Comparison of ENCODE assay signal across 1 cellular context in the genomic region with DNA sequence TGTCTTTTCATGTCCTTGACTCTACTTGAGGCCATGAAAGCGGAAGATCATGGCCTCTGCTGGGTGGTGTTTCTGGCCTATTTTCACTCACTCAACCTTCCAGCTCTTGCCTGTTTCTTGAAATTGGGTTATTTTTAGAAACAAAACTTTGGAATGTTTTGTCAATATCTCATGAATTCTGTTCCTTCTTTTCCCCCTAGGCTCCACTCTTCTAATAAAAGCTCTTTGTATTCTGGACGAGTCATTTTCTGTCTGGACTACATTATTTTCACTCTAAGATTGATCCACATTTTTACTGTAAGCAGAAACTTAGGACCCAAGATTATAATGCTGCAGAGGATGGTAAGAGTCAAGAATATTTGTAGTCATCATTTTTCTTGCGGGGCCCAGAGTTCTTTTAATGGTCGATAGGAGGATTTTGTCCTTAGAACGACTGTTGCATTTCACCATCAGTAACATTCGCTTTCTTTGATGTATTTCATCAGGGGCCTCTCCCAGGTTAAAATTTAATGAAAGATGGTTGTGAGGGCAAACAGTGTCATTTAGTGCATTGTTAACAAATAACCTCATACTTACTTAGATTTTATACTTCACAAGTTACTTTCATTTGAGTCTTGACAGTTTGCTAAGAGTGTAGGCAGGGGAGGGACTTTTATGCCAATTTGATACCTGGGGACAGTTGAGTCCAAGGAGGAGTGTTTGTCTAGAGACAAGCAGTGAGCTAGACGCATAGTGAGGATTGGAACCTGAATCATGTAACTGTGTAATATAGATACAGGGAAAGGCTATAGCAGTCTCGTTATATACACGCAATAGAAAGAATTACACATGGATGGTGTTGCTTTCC.
TF ChIP-seq lines count a peak whose summit lies in the region.

No MANE protein-coding gene starts in this region.

TF ChIP-seq in HepG2, 621 proteins besides CTCF, POLR2A, EP300 and RAD21 (continues in another document):
- TF ChIP-seq HNF1A (IDR thresholded peaks at IDR 0.05; ENCODE audit: low read depth): peak; percentile 96
- peak; percentile 93; the same call in 1 of the 2 replicates for TF ChIP-seq HNF1A (CRISPR knock-in tag; IDR thresholded peaks at IDR 0.05; ENCODE audit: borderline replicate concordance)
- TF ChIP-seq GATAD2A (CRISPR knock-in tag; IDR thresholded peaks at IDR 0.05): peak; percentile 85
- TF ChIP-seq SYNCRIP (IDR thresholded peaks at IDR 0.05; ENCODE audit: insufficient read depth, low read depth, low read length): no peak
- no peak for TF ChIP-seq RBFOX2 (IDR thresholded peaks at IDR 0.05; ENCODE audit: low read depth, low read length)
- peak; percentile 76 for TF ChIP-seq NFIC (IDR thresholded peaks at IDR 0.05; ENCODE audit: low read length)
- peak; percentile 20; the same call in 1 of the 2 replicates for TF ChIP-seq SOX13 (IDR thresholded peaks at IDR 0.05)
- peak in 1 of 2 experiments; percentile 79; a peak in 2 of 4 replicates for TF ChIP-seq SOX13 (CRISPR knock-in tag; conservative IDR thresholded peaks at IDR 0.05 in 1 of 2, IDR thresholded peaks at IDR 0.05 in 1 of 2)
- 0 out of 2 replicates have a peak, but pooled peaks have one; percentile 46 for TF ChIP-seq ZNF503 (CRISPR knock-in tag; IDR thresholded peaks at IDR 0.05)
- TF ChIP-seq ZMYM3 (CRISPR knock-in tag; IDR thresholded peaks at IDR 0.05): no peak
- TF ChIP-seq HNRNPUL1 (IDR thresholded peaks at IDR 0.05; ENCODE audit: low read depth, low read length): 0 out of 2 replicates have a peak, but pooled peaks have one; percentile 56
- peak; percentile 92 for TF ChIP-seq TCF7 (IDR thresholded peaks at IDR 0.05; ENCODE audit: low read depth)
- no peak for TF ChIP-seq TAF1 (CRISPR knock-in tag; IDR thresholded peaks at IDR 0.05)
- peak; percentile 81 for TF ChIP-seq ISL2 (CRISPR knock-in tag; IDR thresholded peaks at IDR 0.05)
- TF ChIP-seq MAFK (conservative IDR thresholded peaks at IDR 0.05 in 1 of 2, IDR thresholded peaks at IDR 0.05 in 1 of 2; ENCODE audit: low read length in 2 of 2): peak; percentile 83 to 94
- TF ChIP-seq ATF1 (CRISPR knock-in tag; IDR thresholded peaks at IDR 0.05): peak; percentile 77
- no peak for TF ChIP-seq NRL (CRISPR knock-in tag; IDR thresholded peaks at IDR 0.05; ENCODE audit: borderline replicate concordance)
- peak; percentile 16; the same call in 1 of the 2 replicates for TF ChIP-seq ZMYM4 (CRISPR knock-in tag; IDR thresholded peaks at IDR 0.05)
- TF ChIP-seq HMG20A (CRISPR knock-in tag; IDR thresholded peaks at IDR 0.05; ENCODE audit: borderline replicate concordance): peak; percentile 77; the same call in 1 of the 2 replicates
- TF ChIP-seq HDAC1 (CRISPR knock-in tag; IDR thresholded peaks at IDR 0.05): 0 out of 2 replicates have a peak, but pooled peaks have one; percentile 30
- peak; percentile 68 for TF ChIP-seq RCOR2 (CRISPR knock-in tag; IDR thresholded peaks at IDR 0.05)
- TF ChIP-seq NPAS2 (CRISPR knock-in tag; IDR thresholded peaks at IDR 0.05; ENCODE audit: borderline replicate concordance): no peak
- peak; percentile 90 for TF ChIP-seq MAFF (IDR thresholded peaks at IDR 0.05; ENCODE audit: low read depth, low read length)
- no peak for TF ChIP-seq CREB1 (IDR thresholded peaks at IDR 0.05)
- TF ChIP-seq CREB1 (CRISPR knock-in tag; IDR thresholded peaks at IDR 0.05): peak; percentile 53; the same call in 1 of the 2 replicates
- no peak for TF ChIP-seq ZNF678 (CRISPR knock-in tag; IDR thresholded peaks at IDR 0.05)
- TF ChIP-seq, protein P1, sequence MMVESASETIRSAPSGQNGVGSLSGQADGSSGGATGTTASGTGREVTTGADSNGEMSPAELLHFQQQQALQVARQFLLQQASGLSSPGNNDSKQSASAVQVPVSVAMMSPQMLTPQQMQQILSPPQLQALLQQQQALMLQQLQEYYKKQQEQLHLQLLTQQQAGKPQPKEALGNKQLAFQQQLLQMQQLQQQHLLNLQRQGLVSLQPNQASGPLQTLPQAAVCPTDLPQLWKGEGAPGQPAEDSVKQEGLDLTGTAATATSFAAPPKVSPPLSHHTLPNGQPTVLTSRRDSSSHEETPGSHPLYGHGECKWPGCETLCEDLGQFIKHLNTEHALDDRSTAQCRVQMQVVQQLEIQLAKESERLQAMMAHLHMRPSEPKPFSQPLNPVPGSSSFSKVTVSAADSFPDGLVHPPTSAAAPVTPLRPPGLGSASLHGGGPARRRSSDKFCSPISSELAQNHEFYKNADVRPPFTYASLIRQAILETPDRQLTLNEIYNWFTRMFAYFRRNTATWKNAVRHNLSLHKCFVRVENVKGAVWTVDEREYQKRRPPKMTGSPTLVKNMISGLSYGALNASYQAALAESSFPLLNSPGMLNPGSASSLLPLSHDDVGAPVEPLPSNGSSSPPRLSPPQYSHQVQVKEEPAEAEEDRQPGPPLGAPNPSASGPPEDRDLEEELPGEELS (CRISPR knock-in tag; IDR thresholded peaks at IDR 0.05): peak; percentile 81
- 0 out of 2 replicates have a peak, but pooled peaks have one; percentile 23 for TF ChIP-seq TARDBP (CRISPR knock-in tag; IDR thresholded peaks at IDR 0.05)
- 0 out of 2 replicates have a peak, but pooled peaks have one; percentile 21 for TF ChIP-seq ESRRA (CRISPR knock-in tag; IDR thresholded peaks at IDR 0.05; ENCODE audit: low read depth)
- peak; percentile 80; the same call in 1 of the 2 replicates for TF ChIP-seq FOXJ3 (CRISPR knock-in tag; IDR thresholded peaks at IDR 0.05; ENCODE audit: borderline replicate concordance)
- TF ChIP-seq HNF4A (CRISPR knock-in tag; IDR thresholded peaks at IDR 0.05): peak; percentile 50; the same call in 1 of the 2 replicates
- TF ChIP-seq ZNF253 (CRISPR knock-in tag; IDR thresholded peaks at IDR 0.05; ENCODE audit: borderline replicate concordance): no peak
- peak; percentile 35; the same call in 1 of the 2 replicates for TF ChIP-seq IRF2 (CRISPR knock-in tag; IDR thresholded peaks at IDR 0.05)
- peak; percentile 52; the same call in 1 of the 2 replicates for TF ChIP-seq MBD4 (IDR thresholded peaks at IDR 0.05; ENCODE audit: borderline replicate concordance, low read length)
- peak; percentile 93 for TF ChIP-seq CEBPB (IDR thresholded peaks at IDR 0.05; ENCODE audit: borderline replicate concordance, low read depth, low read length)
- 0 out of 2 replicates have a peak, but pooled peaks have one; percentile 20 for TF ChIP-seq MED1 (CRISPR knock-in tag; IDR thresholded peaks at IDR 0.05)
- peak; percentile 42; the same call in 1 of the 2 replicates for TF ChIP-seq KDM6A (CRISPR knock-in tag; IDR thresholded peaks at IDR 0.05; ENCODE audit: low read depth)
- TF ChIP-seq FOXP1 (IDR thresholded peaks at IDR 0.05): no peak
- TF ChIP-seq FOXP1 (CRISPR knock-in tag; IDR thresholded peaks at IDR 0.05): peak; percentile 77
- TF ChIP-seq RARA (CRISPR knock-in tag; IDR thresholded peaks at IDR 0.05): peak; percentile 25; the same call in 1 of the 2 replicates
- peak in 1 of 2 experiments; percentile 52; a peak in 1 of 4 replicates for TF ChIP-seq KLF16 (CRISPR knock-in tag; IDR thresholded peaks at IDR 0.05)
- TF ChIP-seq CREM (IDR thresholded peaks at IDR 0.05): peak; percentile 60
- no peak for TF ChIP-seq CREM (CRISPR knock-in tag; IDR thresholded peaks at IDR 0.05)
- TF ChIP-seq, protein P2, sequence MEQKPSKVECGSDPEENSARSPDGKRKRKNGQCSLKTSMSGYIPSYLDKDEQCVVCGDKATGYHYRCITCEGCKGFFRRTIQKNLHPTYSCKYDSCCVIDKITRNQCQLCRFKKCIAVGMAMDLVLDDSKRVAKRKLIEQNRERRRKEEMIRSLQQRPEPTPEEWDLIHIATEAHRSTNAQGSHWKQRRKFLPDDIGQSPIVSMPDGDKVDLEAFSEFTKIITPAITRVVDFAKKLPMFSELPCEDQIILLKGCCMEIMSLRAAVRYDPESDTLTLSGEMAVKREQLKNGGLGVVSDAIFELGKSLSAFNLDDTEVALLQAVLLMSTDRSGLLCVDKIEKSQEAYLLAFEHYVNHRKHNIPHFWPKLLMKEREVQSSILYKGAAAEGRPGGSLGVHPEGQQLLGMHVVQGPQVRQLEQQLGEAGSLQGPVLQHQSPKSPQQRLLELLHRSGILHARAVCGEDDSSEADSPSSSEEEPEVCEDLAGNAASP (CRISPR knock-in tag; IDR thresholded peaks at IDR 0.05; ENCODE audit: borderline replicate concordance): peak; percentile 38; the same call in 1 of the 2 replicates
- peak; percentile 8; the same call in 1 of the 2 replicates for TF ChIP-seq HNF4G (IDR thresholded peaks at IDR 0.05; ENCODE audit: borderline replicate concordance, low read depth, low read length)
- TF ChIP-seq HNF4G (CRISPR knock-in tag; IDR thresholded peaks at IDR 0.05; ENCODE audit: borderline replicate concordance, low read depth): no peak
- TF ChIP-seq PAX8 (CRISPR knock-in tag; IDR thresholded peaks at IDR 0.05; ENCODE audit: borderline replicate concordance): no peak
- TF ChIP-seq JDP2 (CRISPR knock-in tag; IDR thresholded peaks at IDR 0.05; ENCODE audit: borderline replicate concordance): no peak
- peak; percentile 50; the same call in 1 of the 2 replicates for TF ChIP-seq HOXA5 (CRISPR knock-in tag; IDR thresholded peaks at IDR 0.05)
- TF ChIP-seq TCF7L2 (IDR thresholded peaks at IDR 0.05; ENCODE audit: low read depth, low read length): peak; percentile 75
- TF ChIP-seq NR2F2 (IDR thresholded peaks at IDR 0.05; ENCODE audit: borderline replicate concordance, low read depth): 0 out of 2 replicates have a peak, but pooled peaks have one; percentile 30
- TF ChIP-seq NCOR1 (IDR thresholded peaks at IDR 0.05; ENCODE audit: borderline replicate concordance, low read length): peak; percentile 89; the same call in 1 of the 2 replicates
- TF ChIP-seq CEBPZ (IDR thresholded peaks at IDR 0.05; ENCODE audit: low read length): no peak
- TF ChIP-seq ZNF790 (CRISPR knock-in tag; IDR thresholded peaks at IDR 0.05; ENCODE audit: borderline replicate concordance): no peak
- no peak for TF ChIP-seq ZNF549 (CRISPR knock-in tag; IDR thresholded peaks at IDR 0.05)
